In the genomic region with DNA sequence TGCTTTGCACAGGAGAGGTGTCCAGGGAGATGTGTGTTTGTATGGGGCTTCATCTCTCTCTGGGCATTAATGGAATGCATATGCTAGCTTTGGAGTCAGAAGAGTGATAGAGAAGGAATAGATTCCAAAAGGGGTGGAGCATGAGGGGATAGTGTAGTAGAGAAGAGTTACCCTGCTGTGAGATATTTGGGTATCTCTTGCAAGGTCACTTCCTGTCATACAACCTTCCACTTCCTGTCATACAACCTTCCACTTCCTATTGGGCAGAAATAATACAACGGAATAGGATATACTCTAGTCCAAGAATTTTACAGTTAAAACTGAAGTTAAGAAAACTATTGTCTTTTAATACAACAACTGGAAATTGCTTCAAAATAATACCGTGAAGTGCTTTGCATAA, we compare ENCODE assay signal across 27 cellular contexts.
"Had no signal": no experiment of that assay in that cellular context is flagged by ENCODE, and none has a peak within 500 bp of the region (broad histone marks: within the 10 kb centered on the region; RNA-seq: fewer than 3 reads in every experiment).

No MANE protein-coding gene starts in this region.

- H3K36me3 Mint-ChIP-seq: brain, IgD-negative memory B cell had no signal

- H3K27me3 Mint-ChIP-seq: activated B cell treated with CpG ODN at 0.5 μM for 24 hours, brain, IgD-negative memory B cell had no signal

- H3K4me2 ChIP-seq: KMS-11, SK-N-SH had no signal

- H3K27ac ChIP-seq: cardiac muscle cell, KMS-11, Peyer's patch, RWPE1, SJCRH30 had no signal

- ATAC-seq: activated T-cell treated with anti-CD3 and anti-CD28 coated beads, Interleukin-2, amount 50 U/mL, for 72 hours had no signal

- H3K9me3 ChIP-seq: Peyer's patch, SJCRH30, SK-N-SH had no signal

- H3K27me3 ChIP-seq: Peyer's patch, SJCRH30 had no signal

- H3K4me1 Mint-ChIP-seq: activated B cell treated with CpG ODN at 0.5 μM for 24 hours, IgD-negative memory B cell had no signal

- H3K4me3 ChIP-seq: cardiac muscle cell, Peyer's patch, SJCRH30 had no signal

- H3K9me2 ChIP-seq: SK-N-SH had no signal

- H3K9ac ChIP-seq: KMS-11, SK-N-SH had no signal

- DNase-seq: activated B cell treated with CpG ODN at 0.5 μM for 24 hours; activated CD4-positive, alpha-beta T cell treated with anti-CD3 and anti-CD28 coated beads for 1 hour; activated CD4-positive, alpha-beta T cell treated with anti-CD3 and anti-CD28 coated beads, Interleukin-2, amount 10 ng/mL, durations not matched to agents 24 days and 14 days; activated CD4-positive, alpha-beta T cell treated with anti-CD3 and anti-CD28 coated beads, Interleukin-2, amount 50 U/mL, for 48 hours; activated gamma-delta T cell treated with Interleukin-2 at 50 U/mL for 16 hours; activated naive CD4-positive, alpha-beta T cell treated with anti-CD3 and anti-CD28 coated beads, Interleukin-2, amount 50 U/mL, for 16 hours; activated T-cell treated with anti-CD3 and anti-CD28 coated beads for 4 hours; activated T-cell treated with anti-CD3 and anti-CD28 coated beads, Interleukin-2, amount 50 U/mL, for 72 hours; amygdala; cerebellar nuclear complex; NCI-H1105 treated with DMSO at 0.1 percent for 48 hours; NCI-H146; NCI-H187 treated with DMSO at 0.1 percent for 48 hours; NCI-H2081 treated with DMSO at 0.1 percent for 48 hours; NCI-H446; NCI-H524; Peyer's patch; Right ventricle myocardium superior; SJCRH30; SK-N-SH; T-helper 1 cell had no signal

- H3K27ac Mint-ChIP-seq: activated B cell treated with CpG ODN at 0.5 μM for 24 hours; activated CD4-positive, alpha-beta T cell treated with anti-CD3 and anti-CD28 coated beads, Interleukin-2, amount 10 ng/mL, durations not matched to agents 24 days and 14 days; activated T-cell treated with anti-CD3 and anti-CD28 coated beads, Interleukin-2, amount 50 U/mL, for 72 hours; activated T-helper 2 cell treated with anti-CD3 and anti-CD28 coated beads, Interferon-gamma antibody, Interleukin-2, Interleukin-4, amounts not matched to agents 10 μg/mL and 5 μg/mL and 100 μg/mL, durations not matched to agents 14 hours and 24 hours and 36 hours; brain; IgD-negative memory B cell had no signal

- H3K4me3 Mint-ChIP-seq: activated B cell treated with CpG ODN at 0.5 μM for 24 hours; activated CD4-positive, alpha-beta T cell treated with anti-CD3 and anti-CD28 coated beads, Interleukin-2, amount 10 ng/mL, durations not matched to agents 24 days and 14 days; activated T-cell treated with anti-CD3 and anti-CD28 coated beads, Interleukin-2, amount 50 U/mL, for 72 hours; brain had no signal

- H3K9me3 Mint-ChIP-seq: brain had no signal

- H3K36me3 ChIP-seq: cardiac muscle cell, Peyer's patch, SJCRH30 had no signal

- H3K4me1 ChIP-seq: Peyer's patch, SJCRH30 had no signal
